Comparison of ENCODE assay signal across 8 cellular contexts in the genomic region with DNA sequence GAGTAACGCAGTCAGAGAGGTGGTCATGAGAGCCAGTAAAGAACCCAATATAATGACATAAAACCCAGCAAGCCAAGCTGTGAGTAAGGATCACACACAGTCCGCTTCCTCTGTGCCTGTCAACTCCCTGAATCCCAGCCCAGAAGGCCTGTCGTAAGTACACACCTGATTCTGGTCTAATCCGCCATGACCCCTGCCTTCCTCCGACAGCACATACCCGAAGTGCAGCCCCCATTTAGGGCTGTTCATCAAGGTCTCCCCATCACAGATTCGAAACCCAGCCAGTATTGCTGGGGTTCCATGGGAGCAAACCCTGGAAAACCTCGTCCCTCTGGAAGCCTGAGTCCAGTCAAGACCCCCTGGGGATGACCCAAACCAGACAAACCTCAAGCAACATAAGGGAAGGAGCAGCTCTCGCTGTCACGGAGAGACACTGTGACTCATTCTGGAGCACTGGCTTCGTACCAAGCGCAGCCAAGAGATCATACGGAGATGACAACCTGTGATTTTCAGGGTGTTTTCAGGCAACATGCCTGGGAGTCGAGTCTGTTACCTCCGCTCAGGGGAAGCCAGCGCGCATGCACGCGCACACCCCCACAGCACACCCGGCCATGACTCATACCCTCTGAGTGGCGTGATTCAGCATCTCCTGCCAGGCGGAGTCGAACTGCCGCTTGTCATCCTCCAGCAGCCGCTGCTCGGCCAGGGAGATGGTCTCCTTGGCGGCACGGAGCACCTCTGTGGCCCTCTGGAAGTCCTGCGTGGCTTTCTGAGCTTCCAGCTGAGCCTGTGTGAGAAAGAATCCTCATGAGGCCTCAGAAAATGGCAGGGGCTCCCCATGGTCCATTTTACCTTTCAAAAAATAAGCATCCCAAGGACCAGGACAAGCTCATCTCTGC.
DNase-seq lines count a peak whose midpoint lies in the region; ATAC-seq, FAIRE-seq and TF ChIP-seq lines count a peak whose summit lies in the region.

No MANE protein-coding gene starts in this region.

- no peaks in the 10 kb centered on the region for H3K79me2 ChIP-seq in HepG2 (ENCODE audit: insufficient read depth, low read length)

- H3K9me3 ChIP-seq in HepG2 (ENCODE audit: low read length) = no peaks in the 10 kb centered on the region

- no peak for TF ChIP-seq RAD21 in HepG2 (CRISPR knock-in tag; IDR thresholded peaks at IDR 0.05)

- H3K4me1 ChIP-seq in HepG2 (ENCODE audit: insufficient read depth, low read length) = no peaks in the 10 kb centered on the region

- BruUV-seq in HepG2 (replicated peaks; lab: Mats Ljungman, UMichigan) = no TSS peak

- 62% methylated on average over 18 of the region's 29 CpGs for WGBS in HepG2 (ENCODE audit: low lambda C conversion rate)

- TF ChIP-seq POLR2A in HepG2 (IDR thresholded peaks at IDR 0.05; ENCODE audit: insufficient read depth in 1 of 2, low read depth in 2 of 2, low read length in 2 of 2) = no peak

- H3K9ac ChIP-seq in HepG2 (ENCODE audit: insufficient read depth, low read depth, low read length) = no peak overlapping the region

- H3K4me3 ChIP-seq in HepG2 (replicated peaks in 1 of 3; ENCODE audit: insufficient read depth in 1 of 3, low read depth in 2 of 3, low read length in 3 of 3) = no peak overlapping the region

- POLR2A ChIA-PET in HepG2 (lab: Yijun Ruan, JAX) = no interaction called here

- no peak overlapping the region for H2AFZ ChIP-seq in HepG2 (ENCODE audit: low read length)

- DNase-seq in AG20443 (ENCODE audit: low spot score) = peak; percentile 99
- DNase-seq in KBM-7 = peak; percentile 90
- peak; percentile 89 for DNase-seq in activated CD4-positive, alpha-beta T cell treated with anti-CD3 and anti-CD28 coated beads for 4 hours
- peak; percentile 97 for DNase-seq in cerebellar cortex (ENCODE audit: low spot score)
- DNase-seq in HepG2 (ENCODE audit: low spot score) = no peak
- peak; percentile 76 to 93 for DNase-seq in stimulated activated CD4-positive, alpha-beta T cell treated with anti-CD3 and anti-CD28 coated beads, Interleukin-4, amount 100 ng/mL, for 4 hours
- DNase-seq in NCI-H2029 (lab: John Stamatoyannopoulos, UW) = no peak

- H3K36me3 ChIP-seq in HepG2 (replicated peaks in 1 of 2; ENCODE audit: control insufficient read depth in 1 of 2, insufficient read depth in 2 of 2, low read length in 2 of 2) = no peaks in the 10 kb centered on the region

- peak; percentile 47 for ATAC-seq in GM21367 (IDR thresholded peaks at IDR 0.05; ENCODE audit: unreplicated experiment)
- ATAC-seq in HepG2 = no peak

- intact Hi-C loops in HepG2 (cut with micrococcal nuclease; ENCODE audit: unreplicated experiment) = loop anchor here (5.0 kb wide), 1 partner anchor 63 kb away; the partner anchor contains the start of gene SH3BP5

- no peak overlapping the region for H3K27ac ChIP-seq in HepG2 (ENCODE audit: extremely low read length, insufficient read depth, low read length)

- H4K20me1 ChIP-seq in HepG2 (ENCODE audit: insufficient read depth, low read length) = no peaks in the 10 kb centered on the region

- no peaks in the 10 kb centered on the region; a peak in 1 of 5 replicates for H3K27me3 ChIP-seq in HepG2 (ENCODE audit: control insufficient read depth in 1 of 2, insufficient read depth in 2 of 2, low read length in 2 of 2)

- no peak for FAIRE-seq in HepG2 (lab: Jason Lieb, UNC)

- in situ Hi-C loops in KBM-7 (cut with MboI; ENCODE audit: low pct_unique_long_range_greater_than_20kb, low sequenced_read_pairs) (loop anchor here (10.0 kb wide), 1 partner anchor 115 kb away; no protein-coding TSS in a partner anchor), HepG2 (cut with HindIII; ENCODE audit: extremely low pct_ligation_motif_present, low pct_unique_long_range_greater_than_20kb) (no loop called here)

- TF ChIP-seq EP300 in HepG2 (IDR thresholded peaks at IDR 0.05; ENCODE audit: low read depth in 2 of 2, low read length in 2 of 2) (no peak), HepG2 (CRISPR knock-in tag; IDR thresholded peaks at IDR 0.05; ENCODE audit: borderline replicate concordance) (no peak)

- no peak for TF ChIP-seq CTCF in HepG2 (CRISPR knock-in tag; IDR thresholded peaks at IDR 0.05)

- CTCF ChIA-PET in HepG2 (lab: Yijun Ruan, JAX; ENCODE audit: low intra/inter-chr PET ratio, low total read pairs) = interaction anchor here (1.8 kb wide), 1 partner anchor 109 kb away, joined by 16 read pairs; no protein-coding TSS in a partner anchor

- no peak overlapping the region for H3K4me2 ChIP-seq in HepG2 (ENCODE audit: low read depth, low read length)

TF ChIP-seq in HepG2, 621 proteins besides CTCF, POLR2A, EP300 and RAD21:
- TF ChIP-seq, protein P1, sequence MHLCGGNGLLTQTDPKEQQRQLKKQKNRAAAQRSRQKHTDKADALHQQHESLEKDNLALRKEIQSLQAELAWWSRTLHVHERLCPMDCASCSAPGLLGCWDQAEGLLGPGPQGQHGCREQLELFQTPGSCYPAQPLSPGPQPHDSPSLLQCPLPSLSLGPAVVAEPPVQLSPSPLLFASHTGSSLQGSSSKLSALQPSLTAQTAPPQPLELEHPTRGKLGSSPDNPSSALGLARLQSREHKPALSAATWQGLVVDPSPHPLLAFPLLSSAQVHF (CRISPR knock-in tag; IDR thresholded peaks at IDR 0.05) = no peak
- no peak for TF ChIP-seq FOXJ3 (CRISPR knock-in tag; IDR thresholded peaks at IDR 0.05; ENCODE audit: borderline replicate concordance)
- peak; percentile 88 for TF ChIP-seq ZBTB33 (CRISPR knock-in tag; IDR thresholded peaks at IDR 0.05)
- TF ChIP-seq MTA1 (CRISPR knock-in tag; IDR thresholded peaks at IDR 0.05; ENCODE audit: borderline replicate concordance) = no peak
- 0 out of 2 replicates have a peak, but pooled peaks have one; percentile 7 for TF ChIP-seq CREB1 (IDR thresholded peaks at IDR 0.05)
- no peak for TF ChIP-seq CREB1 (CRISPR knock-in tag; IDR thresholded peaks at IDR 0.05)
- peak; percentile 76 for TF ChIP-seq FOSL2 (CRISPR knock-in tag; IDR thresholded peaks at IDR 0.05)
- TF ChIP-seq SIX1 (CRISPR knock-in tag; IDR thresholded peaks at IDR 0.05; ENCODE audit: borderline replicate concordance) = no peak
- TF ChIP-seq ZNF564 (CRISPR knock-in tag; IDR thresholded peaks at IDR 0.05) = no peak

Comparison
In these comparisons a context has a peak if more than half of its experiments do, and no peak if none do; other contexts are left out.
1. DNase-seq: peak in AG20443 (single experiment), KBM-7 (single experiment), activated CD4-positive, alpha-beta T cell treated with anti-CD3 and anti-CD28 coated beads for 4 hours (2 of 2), cerebellar cortex (single experiment) and stimulated activated CD4-positive, alpha-beta T cell treated with anti-CD3 and anti-CD28 coated beads, Interleukin-4, amount 100 ng/mL, for 4 hours (2 of 2); none in HepG2 (single experiment) and NCI-H2029 (single experiment).